Comparison of ENCODE assay signal across 8 cellular contexts in the genomic region with DNA sequence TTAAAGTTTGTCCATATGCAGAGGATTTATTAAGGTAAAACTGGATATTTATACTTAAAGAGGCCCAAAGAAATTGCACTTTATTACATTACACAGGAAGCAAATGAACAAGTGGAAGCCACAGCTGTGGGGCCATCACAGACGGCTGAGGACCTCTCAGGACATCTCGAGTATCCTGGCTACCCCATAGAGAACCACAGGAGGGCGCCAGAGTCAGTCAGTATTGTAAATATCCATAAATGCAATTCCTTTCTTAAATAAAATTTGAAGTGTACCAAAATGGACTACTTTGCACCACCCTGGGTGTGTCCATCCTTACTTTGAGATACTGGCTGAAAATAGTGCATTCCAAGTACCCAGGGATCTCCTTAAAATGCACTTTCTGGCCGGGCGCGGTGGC.
DNase-seq lines count a peak whose midpoint lies in the region; ATAC-seq, FAIRE-seq and TF ChIP-seq lines count a peak whose summit lies in the region.

No MANE protein-coding gene starts in this region.

- H3K4me3 ChIP-seq in cardiac muscle cell, result no peak overlapping the region
- no peak overlapping the region for H3K4me3 ChIP-seq in fibroblast of lung (replicated peaks in 1 of 4; ENCODE audit: control extremely low read depth in 1 of 4, insufficient read depth in 1 of 4, low read depth in 3 of 4, low read length in 4 of 4)
- no peak overlapping the region for H3K4me3 ChIP-seq in sigmoid colon

- 68 to 72% methylated on average over 6 of the region's 6 CpGs for WGBS in sigmoid colon, 2 donors

- FAIRE-seq in urothelium cell line (lab: Jason Lieb, UNC), result no peak

- H4K20me1 ChIP-seq in fibroblast of lung (ENCODE audit: control insufficient read depth, extremely low read depth, insufficient read depth, low read length), result no peaks in the 10 kb centered on the region

- intact Hi-C loops in Right ventricle myocardium inferior (cut with DNase I) (no loop called here), sigmoid colon (cut with DNase I) (no loop called here)

- TF ChIP-seq POLR2A in sigmoid colon (IDR thresholded peaks at IDR 0.05), result no peak

- H3K4me2 ChIP-seq in fibroblast of lung (ENCODE audit: extremely low read depth, insufficient read depth, low read length), result no peak overlapping the region

- H3K27me3 ChIP-seq in cardiac muscle cell, result no peaks in the 10 kb centered on the region
- H3K27me3 ChIP-seq in fibroblast of lung (ENCODE audit: control insufficient read depth, insufficient read depth, low read length), result no peaks in the 10 kb centered on the region
- H3K27me3 ChIP-seq in sigmoid colon, result no peaks in the 10 kb centered on the region

- peak; percentile 65 for TF ChIP-seq CTCF in cardiac muscle cell (IDR thresholded peaks at IDR 0.05; ENCODE audit: low read depth, low read length)
- TF ChIP-seq CTCF in RWPE1 (conservative IDR thresholded peaks at IDR 0.05; ENCODE audit: low read depth), result peak; percentile 27
- TF ChIP-seq CTCF in fibroblast of lung (conservative IDR thresholded peaks at IDR 0.05 in 1 of 2, IDR thresholded peaks at IDR 0.05 in 1 of 2; ENCODE audit: low read depth in 1 of 2, low read length in 2 of 2), result peak; percentile 70 to 80
- no peak for TF ChIP-seq CTCF in sigmoid colon (IDR thresholded peaks at IDR 0.05)

- H3K9me3 ChIP-seq in cardiac muscle cell (ENCODE audit: low read depth) (no peaks in the 10 kb centered on the region), fibroblast of lung (ENCODE audit: control insufficient read depth, insufficient read depth, low read depth, low read length) (no peaks in the 10 kb centered on the region), sigmoid colon (peaks cover 0 to 4% (median 0%) of the 10 kb centered on the region in 4 donors)

- H3K79me2 ChIP-seq in fibroblast of lung (ENCODE audit: control insufficient read depth, insufficient read depth, low read length), result no peaks in the 10 kb centered on the region

- H3K27ac ChIP-seq in cardiac muscle cell (no peak overlapping the region), RWPE1 (no peak overlapping the region), fibroblast of lung (ENCODE audit: insufficient read depth, low read length) (no peak overlapping the region), sigmoid colon (no peak overlapping the region)

- H3K4me1 ChIP-seq in cardiac muscle cell (ENCODE audit: low read depth) (no peaks in the 10 kb centered on the region), fibroblast of lung (ENCODE audit: control insufficient read depth, extremely low read depth, insufficient read depth, low read length) (peaks cover 2% of the 10 kb centered on the region), sigmoid colon (no peaks in the 10 kb centered on the region)

- no peak overlapping the region for H3K9ac ChIP-seq in fibroblast of lung (ENCODE audit: insufficient read depth, low read length)

- ATAC-seq in Right ventricle myocardium inferior (no peak), HG03432 (IDR thresholded peaks at IDR 0.05; ENCODE audit: unreplicated experiment) (no peak)

- POLR2A ChIA-PET in RWPE1 (lab: Yijun Ruan, JAX; ENCODE audit: low non-redundant PET), result no interaction called here

- H3K36me3 ChIP-seq in cardiac muscle cell (no peaks in the 10 kb centered on the region), fibroblast of lung (ENCODE audit: control insufficient read depth, insufficient read depth, low read length) (no peaks in the 10 kb centered on the region), sigmoid colon (no peaks in the 10 kb centered on the region)

- CTCF ChIA-PET in RWPE1 (lab: Yijun Ruan, JAX), result interaction anchor here (0.5 kb wide), 2 partner anchors 10 to 40 kb away, joined by 4 read pairs; no protein-coding TSS in a partner anchor

- peak; percentile 26 to 49 for DNase-seq in cardiac muscle cell (ENCODE audit: low read depth in 1 of 2, low spot score in 1 of 2)
- no peak for DNase-seq in Right ventricle myocardium inferior (ENCODE audit: missing footprints)
- no peak for DNase-seq in RWPE1 (ENCODE audit: low spot score)
- peak; percentile 32 to 66 for DNase-seq in fibroblast of lung (ENCODE audit: low read depth in 2 of 2)
- DNase-seq in urothelium cell line (ENCODE audit: low spot score), result peak; percentile 23
- DNase-seq in stimulated activated naive CD4-positive, alpha-beta T cell (lab: John Stamatoyannopoulos, UW), result no peak
- no peak for DNase-seq in sigmoid colon

- no peak for TF ChIP-seq EP300 in sigmoid colon (IDR thresholded peaks at IDR 0.05)

- no peak overlapping the region for H2AFZ ChIP-seq in fibroblast of lung (ENCODE audit: low read length)

Comparison
In these comparisons a context has a peak if more than half of its experiments do, and no peak if none do; other contexts are left out.
1. DNase-seq: peak in cardiac muscle cell (2 of 2), fibroblast of lung (2 of 2) and urothelium cell line (single experiment); none in Right ventricle myocardium inferior (single experiment), RWPE1 (single experiment), stimulated activated naive CD4-positive, alpha-beta T cell (0 of 6) and sigmoid colon (single experiment).
2. CTCF ChIP-seq: peak in cardiac muscle cell (single experiment), RWPE1 (single experiment) and fibroblast of lung (2 of 2); none in sigmoid colon (0 of 4).